In genomic region chr11:66343176-66343575, GRCh38 we compare ENCODE assay signal across 14 cellular contexts. TPM values are rescaled to one million over a fixed set of nuclear protein-coding genes. Genes with fewer than 3 reads are reported as not detected.
DNase-seq lines count a peak whose midpoint lies in the region; ATAC-seq and TF ChIP-seq lines count a peak whose summit lies in the region.
"Had no signal": no experiment of that assay in that cellular context is flagged by ENCODE, and none has a peak within 500 bp of the region (broad histone marks: within the 10 kb centered on the region; RNA-seq: fewer than 3 reads in every experiment).

No MANE protein-coding gene starts in this region.

- TF ChIP-seq CTCF in AG04449 (IDR thresholded peaks at IDR 0.05; ENCODE audit: insufficient read depth, low read length, missing control alignments) (no peak), DND-41 (IDR thresholded peaks at IDR 0.05; ENCODE audit: borderline replicate concordance, extremely low read depth, low read length, poor library complexity, severe bottlenecking) (no peak), lower lobe of right lung (IDR thresholded peaks at IDR 0.05) (no peak), tibial artery (IDR thresholded peaks at IDR 0.05) (no peak)

- no peaks in the 10 kb centered on the region for H3K27me3 ChIP-seq in DND-41 (ENCODE audit: insufficient read depth, low read length, poor library complexity)
- no peaks in the 10 kb centered on the region for H3K27me3 ChIP-seq in lower lobe of right lung (ENCODE audit: low read depth)
- no peaks in the 10 kb centered on the region for H3K27me3 ChIP-seq in tibial artery
- H3K27me3 ChIP-seq: MG63, right lobe of liver had no signal

- peaks cover 22% of the 10 kb centered on the region for H3K36me3 Mint-ChIP-seq in activated CD8-positive, alpha-beta T cell treated with anti-CD3 and anti-CD28 coated beads, Interleukin-2, amount 10 ng/mL, durations not matched to agents 7 days and 5 days (ENCODE audit: low read depth)

- POLR2A ChIA-PET in AG04449 (lab: Yijun Ruan, JAX) = interaction anchor here (1.0 to 3.3 kb wide), 2 partner anchors 31 kb away, joined by 3 to 15 read pairs; no protein-coding TSS in a partner anchor
- POLR2A ChIA-PET in activated CD8-positive, alpha-beta T cell treated with anti-CD3 and anti-CD28 coated beads, Interleukin-2, amount 10 ng/mL, durations not matched to agents 7 days and 5 days (lab: Charles Lee) = interaction anchor here (2.9 kb wide), 1 partner anchor 31 kb away, joined by 28 read pairs; no protein-coding TSS in a partner anchor

- H3K36me3 ChIP-seq in DND-41 (ENCODE audit: insufficient read depth, low read length) (peaks cover 48% of the 10 kb centered on the region), lower lobe of right lung (peaks cover 44% of the 10 kb centered on the region), tibial artery (peaks cover 22 to 46% (median 36%) of the 10 kb centered on the region in 3 donors)

- CTCF ChIA-PET in AG04449 (lab: Yijun Ruan, JAX) = interaction anchor here (1.4 to 11.7 kb wide), 6 partner anchors 16 to 46 kb away, joined by 5 to 129 read pairs (median 10); no protein-coding TSS in a partner anchor
- CTCF ChIA-PET in activated CD8-positive, alpha-beta T cell treated with anti-CD3 and anti-CD28 coated beads, Interleukin-2, amount 10 ng/mL, durations not matched to agents 7 days and 5 days (lab: Charles Lee) = interaction anchor here (1.7 to 7.6 kb wide), 3 partner anchors 20 to 43 kb away, joined by 6 to 79 read pairs (median 33); no protein-coding TSS in a partner anchor

- peak overlapping the region; percentile 93 for H3K27ac Mint-ChIP-seq in activated CD8-positive, alpha-beta T cell treated with anti-CD3 and anti-CD28 coated beads, Interleukin-2, amount 10 ng/mL, durations not matched to agents 7 days and 5 days

- ATAC-seq in DND-41 (ENCODE audit: insufficient read depth, low read depth) (no peak), lower lobe of right lung (no peak), GM18867 (IDR thresholded peaks at IDR 0.05; ENCODE audit: unreplicated experiment) (no peak)
- ATAC-seq in activated CD8-positive, alpha-beta T cell treated with anti-CD3 and anti-CD28 coated beads, Interleukin-2, amount 10 ng/mL, durations not matched to agents 7 days and 5 days = no peak
- ATAC-seq: right lobe of liver had no signal

- peaks cover 9% of the 10 kb centered on the region for H4K20me1 ChIP-seq in DND-41 (ENCODE audit: insufficient read depth, low read length)

- peaks cover 45% of the 10 kb centered on the region for H3K4me1 ChIP-seq in DND-41 (ENCODE audit: insufficient read depth, low read length)
- H3K4me1 ChIP-seq in lower lobe of right lung = peaks cover 39% of the 10 kb centered on the region
- peaks cover 12 to 39% (median 33%) of the 10 kb centered on the region in 4 donors for H3K4me1 ChIP-seq in tibial artery

- intact Hi-C loops in lower lobe of right lung (cut with DNase I) (no loop called here), tibial artery (cut with DNase I; ENCODE audit: low total_unique reads) (no loop called here)

- H3K4me3 Mint-ChIP-seq in activated CD8-positive, alpha-beta T cell treated with anti-CD3 and anti-CD28 coated beads, Interleukin-2, amount 10 ng/mL, durations not matched to agents 7 days and 5 days = peak overlapping the region; percentile 96

- no peaks in the 10 kb centered on the region for H3K9me3 ChIP-seq in DND-41 (ENCODE audit: insufficient read depth, low read length, severe bottlenecking)
- H3K9me3 ChIP-seq in lower lobe of right lung = no peaks in the 10 kb centered on the region
- no peaks in the 10 kb centered on the region for H3K9me3 ChIP-seq in tibial artery
- H3K9me3 ChIP-seq: MG63, right lobe of liver had no signal

- H3K4me3 ChIP-seq in AG04449 (ENCODE audit: low read depth, low read length) (peak overlapping the region; percentile 15), DND-41 (ENCODE audit: low read depth in 1 of 2, low read length in 2 of 2) (peak overlapping the region in 1 of 2 experiments; percentile 92; a peak in 1 of 4 replicates), lower lobe of right lung (no peak overlapping the region), tibial artery (no peak overlapping the region)

- no peaks in the 10 kb centered on the region for H3K9me3 Mint-ChIP-seq in activated CD8-positive, alpha-beta T cell treated with anti-CD3 and anti-CD28 coated beads, Interleukin-2, amount 10 ng/mL, durations not matched to agents 7 days and 5 days (ENCODE audit: insufficient read depth)

- H3K4me1 Mint-ChIP-seq in activated CD8-positive, alpha-beta T cell treated with anti-CD3 and anti-CD28 coated beads, Interleukin-2, amount 10 ng/mL, durations not matched to agents 7 days and 5 days (ENCODE audit: low read depth) = peaks cover 60% of the 10 kb centered on the region

- no peak overlapping the region for H3K9ac ChIP-seq in DND-41 (ENCODE audit: low read depth, low read length)

- no peak for DNase-seq in AG04449 (ENCODE audit: low read depth, low spot score)
- DNase-seq in DND-41 = no peak
- DNase-seq in activated CD8-positive, alpha-beta T cell treated with anti-CD3 and anti-CD28 coated beads, Interleukin-2, amount 10 ng/mL, durations not matched to agents 7 days and 5 days = no peak
- peak; percentile 8 for DNase-seq in lower lobe of right lung
- DNase-seq in ureter (ENCODE audit: low spot score) = no peak
- no peak for DNase-seq in tibial artery
- no peak for DNase-seq in GDM1 (lab: John Stamatoyannopoulos, UW)
- DNase-seq: activated CD4-positive, CD25-positive, alpha-beta regulatory T cell; amygdala; effector CD8-positive, alpha-beta T cell; MG63; NCI-H226 had no signal

- peak overlapping the region; percentile 78; the same call in 1 of the 2 replicates for H3K4me2 ChIP-seq in DND-41 (ENCODE audit: insufficient read depth, low read length)

- peaks cover 2% of the 10 kb centered on the region for H3K27me3 Mint-ChIP-seq in activated CD8-positive, alpha-beta T cell treated with anti-CD3 and anti-CD28 coated beads, Interleukin-2, amount 10 ng/mL, durations not matched to agents 7 days and 5 days (ENCODE audit: low read depth)

- peaks cover 46% of the 10 kb centered on the region for H3K79me2 ChIP-seq in DND-41 (ENCODE audit: insufficient read depth, low read length)

- H3K27ac ChIP-seq in DND-41 (ENCODE audit: low read length) (no peak overlapping the region), lower lobe of right lung (no peak overlapping the region), tibial artery (no peak overlapping the region)
- H3K27ac ChIP-seq: right lobe of liver had no signal

- H2AFZ ChIP-seq in DND-41 (ENCODE audit: low read depth, low read length) = no peak overlapping the region

RNA-seq across cellular contexts. Expression of gene BRMS1, which starts 1.7 kb away (rescaled TPM):
- 10 to 100 TPM; 53.2 to 57.1 TPM for total RNA-seq in activated CD8-positive, alpha-beta T cell treated with anti-CD3 and anti-CD28 coated beads, Interleukin-2, amount 10 ng/mL, durations not matched to agents 7 days and 5 days
- total RNA-seq in lower lobe of right lung = 37.8 TPM
- total RNA-seq in ureter = 25.7 TPM

RNA-seq across cellular contexts. Expression of gene B4GAT1, which starts 4.3 kb away (rescaled TPM):
- 1 to 10 TPM; 7.6 TPM for total RNA-seq in activated CD8-positive, alpha-beta T cell treated with anti-CD3 and anti-CD28 coated beads, Interleukin-2, amount 10 ng/mL, durations not matched to agents 7 days and 5 days
- total RNA-seq in lower lobe of right lung (22.6 TPM), ureter (15.2 TPM)

RNA-seq across cellular contexts. Expression of gene RIN1, which starts 6.9 kb away (rescaled TPM):
- 1 to 10 TPM; 1.3 TPM for total RNA-seq in activated CD8-positive, alpha-beta T cell treated with anti-CD3 and anti-CD28 coated beads, Interleukin-2, amount 10 ng/mL, durations not matched to agents 7 days and 5 days
- total RNA-seq in lower lobe of right lung (8.2 TPM), ureter (16.7 TPM)

RNA-seq across cellular contexts. Expression of gene CD248, which starts 26.3 kb away (rescaled TPM):
- 10 to 100 TPM; 79.5 to 80.8 TPM for total RNA-seq in activated CD8-positive, alpha-beta T cell treated with anti-CD3 and anti-CD28 coated beads, Interleukin-2, amount 10 ng/mL, durations not matched to agents 7 days and 5 days
- 28.7 TPM for total RNA-seq in lower lobe of right lung
- total RNA-seq in ureter = 49.2 TPM

RNA-seq across cellular contexts. Expression of gene SLC29A2, which starts 28.4 kb away (rescaled TPM):
- total RNA-seq in activated CD8-positive, alpha-beta T cell treated with anti-CD3 and anti-CD28 coated beads, Interleukin-2, amount 10 ng/mL, durations not matched to agents 7 days and 5 days = 10 to 100 TPM; 10.0 to 11.1 TPM
- total RNA-seq in lower lobe of right lung = 10.6 TPM
- total RNA-seq in ureter = 13.0 TPM
